8 cellular contexts compared by ENCODE assay signal in the genomic region with DNA sequence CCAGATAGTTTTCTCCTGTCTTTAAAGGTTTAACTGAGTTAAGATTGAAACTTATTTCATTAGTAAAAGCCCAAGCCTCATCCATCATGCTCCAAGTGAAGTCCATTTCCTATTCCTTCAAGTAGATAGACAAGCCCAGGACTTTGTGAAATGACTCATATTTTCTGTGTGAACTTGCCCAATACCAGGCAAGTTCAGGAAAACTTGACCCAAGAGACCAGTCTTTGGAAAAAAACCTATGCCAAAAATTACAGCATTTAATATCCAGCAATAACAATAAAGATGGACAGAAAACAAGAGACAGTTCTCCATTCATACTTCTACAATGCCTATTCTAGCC. TPM values are rescaled to one million over a fixed set of nuclear protein-coding genes. Genes with fewer than 3 reads are reported as not detected.
DNase-seq lines count a peak whose midpoint lies in the region; ATAC-seq and TF ChIP-seq lines count a peak whose summit lies in the region.

No MANE protein-coding gene starts in this region.

- H3K4me1 ChIP-seq in HUES64 (ENCODE audit: insufficient read depth, low read length) (peaks cover 6% of the 10 kb centered on the region), right atrium auricular region (peaks cover 0 to 9% of the 10 kb centered on the region in 2 donors)

- H3K9ac ChIP-seq in HUES64 (ENCODE audit: low read depth, low read length): no peak overlapping the region

- intact Hi-C loops in activated T-helper 2 cell treated with anti-CD3 and anti-CD28 coated beads, Interferon-gamma antibody, Interleukin-2, Interleukin-4, amounts not matched to agents 10 μg/mL and 5 μg/mL and 100 μg/mL, durations not matched to agents 14 hours and 24 hours and 36 hours (cut with micrococcal nuclease): loop anchor here (2.0 kb wide), 1 partner anchor 57 kb away; no protein-coding TSS in a partner anchor

- peaks cover 37% of the 10 kb centered on the region for H3K27me3 ChIP-seq in HUES64 (ENCODE audit: insufficient read depth, low read length)
- no peaks in the 10 kb centered on the region for H3K27me3 ChIP-seq in right atrium auricular region

- H3K4me3 ChIP-seq in HUES64 (ENCODE audit: low read length): peak overlapping the region; percentile 78
- peak overlapping the region; percentile 74 to 90 for H3K4me3 ChIP-seq in right atrium auricular region

- DNase-seq in activated T-helper 2 cell treated with anti-CD3 and anti-CD28 coated beads, Interferon-gamma antibody, Interleukin-2, Interleukin-4, amounts not matched to agents 10 μg/mL and 5 μg/mL and 100 μg/mL, durations not matched to agents 14 hours and 24 hours and 36 hours (ENCODE audit: low spot score): no peak
- DNase-seq in right atrium auricular region (ENCODE audit: low spot score): no peak
- DNase-seq in stimulated activated effector memory CD8-positive, alpha-beta T cell treated with anti-CD3 and anti-CD28 coated beads, Interleukin-12 subunit alpha, Interleukin-12 subunit beta, amount 100 ng/mL, for 72 hours (ENCODE audit: low spot score in 2 of 2): no peak
- no peak for DNase-seq in stimulated activated CD4-positive, alpha-beta T cell treated with anti-CD3 and anti-CD28 coated beads, Interleukin-4, amount 100 ng/mL, for 4 hours
- DNase-seq in H4 (ENCODE audit: low spot score): no peak
- DNase-seq in activated gamma-delta T cell (lab: John Stamatoyannopoulos, UW): no peak
- no peak for DNase-seq in NCI-H510A treated with DMSO at 0.1 percent for 48 hours (lab: John Stamatoyannopoulos, UW)

- TF ChIP-seq CTCF in right atrium auricular region (IDR thresholded peaks at IDR 0.05): no peak

- H3K36me3 Mint-ChIP-seq in activated T-helper 2 cell treated with anti-CD3 and anti-CD28 coated beads, Interferon-gamma antibody, Interleukin-2, Interleukin-4, amounts not matched to agents 10 μg/mL and 5 μg/mL and 100 μg/mL, durations not matched to agents 14 hours and 24 hours and 36 hours (ENCODE audit: low read depth): peaks cover 30% of the 10 kb centered on the region
- peaks cover 40% of the 10 kb centered on the region for H3K36me3 Mint-ChIP-seq in stimulated activated effector memory CD8-positive, alpha-beta T cell treated with anti-CD3 and anti-CD28 coated beads, Interleukin-12 subunit alpha, Interleukin-12 subunit beta, amount 100 ng/mL, for 72 hours

- no peak for ATAC-seq in stimulated activated effector memory CD8-positive, alpha-beta T cell treated with anti-CD3 and anti-CD28 coated beads, Interleukin-12 subunit alpha, Interleukin-12 subunit beta, amount 100 ng/mL, for 72 hours

- no peaks in the 10 kb centered on the region for H3K36me3 ChIP-seq in HUES64 (ENCODE audit: insufficient read depth, low read length)
- H3K36me3 ChIP-seq in right atrium auricular region: no peaks in the 10 kb centered on the region

- no peak overlapping the region for H3K27ac ChIP-seq in HUES64 (ENCODE audit: low read depth, low read length)
- H3K27ac ChIP-seq in right atrium auricular region: peak overlapping the region; percentile 66 to 80

- H3K9me3 Mint-ChIP-seq in activated T-helper 2 cell treated with anti-CD3 and anti-CD28 coated beads, Interferon-gamma antibody, Interleukin-2, Interleukin-4, amounts not matched to agents 10 μg/mL and 5 μg/mL and 100 μg/mL, durations not matched to agents 14 hours and 24 hours and 36 hours: no peaks in the 10 kb centered on the region
- no peaks in the 10 kb centered on the region for H3K9me3 Mint-ChIP-seq in stimulated activated effector memory CD8-positive, alpha-beta T cell treated with anti-CD3 and anti-CD28 coated beads, Interleukin-12 subunit alpha, Interleukin-12 subunit beta, amount 100 ng/mL, for 72 hours

- peak overlapping the region; percentile 96 for H3K4me3 Mint-ChIP-seq in activated T-helper 2 cell treated with anti-CD3 and anti-CD28 coated beads, Interferon-gamma antibody, Interleukin-2, Interleukin-4, amounts not matched to agents 10 μg/mL and 5 μg/mL and 100 μg/mL, durations not matched to agents 14 hours and 24 hours and 36 hours (ENCODE audit: low read depth)
- H3K4me3 Mint-ChIP-seq in stimulated activated effector memory CD8-positive, alpha-beta T cell treated with anti-CD3 and anti-CD28 coated beads, Interleukin-12 subunit alpha, Interleukin-12 subunit beta, amount 100 ng/mL, for 72 hours: peak overlapping the region; percentile 98

- H3K9me3 ChIP-seq in HUES64 (ENCODE audit: insufficient read depth, low read depth, low read length) (0 out of 2 replicates have a peak, but pooled peaks cover 9% of the 10 kb centered on the region), right atrium auricular region (no peaks in the 10 kb centered on the region)

- H3K27me3 Mint-ChIP-seq in activated T-helper 2 cell treated with anti-CD3 and anti-CD28 coated beads, Interferon-gamma antibody, Interleukin-2, Interleukin-4, amounts not matched to agents 10 μg/mL and 5 μg/mL and 100 μg/mL, durations not matched to agents 14 hours and 24 hours and 36 hours (ENCODE audit: low read depth): peaks cover 4% of the 10 kb centered on the region

- H3K4me1 Mint-ChIP-seq in activated T-helper 2 cell treated with anti-CD3 and anti-CD28 coated beads, Interferon-gamma antibody, Interleukin-2, Interleukin-4, amounts not matched to agents 10 μg/mL and 5 μg/mL and 100 μg/mL, durations not matched to agents 14 hours and 24 hours and 36 hours (ENCODE audit: low read depth): peaks cover 51% of the 10 kb centered on the region
- H3K4me1 Mint-ChIP-seq in stimulated activated effector memory CD8-positive, alpha-beta T cell treated with anti-CD3 and anti-CD28 coated beads, Interleukin-12 subunit alpha, Interleukin-12 subunit beta, amount 100 ng/mL, for 72 hours: peaks cover 57% of the 10 kb centered on the region

- H3K27ac Mint-ChIP-seq in activated T-helper 2 cell treated with anti-CD3 and anti-CD28 coated beads, Interferon-gamma antibody, Interleukin-2, Interleukin-4, amounts not matched to agents 10 μg/mL and 5 μg/mL and 100 μg/mL, durations not matched to agents 14 hours and 24 hours and 36 hours: peak overlapping the region; percentile 93
- peak overlapping the region; percentile 99 for H3K27ac Mint-ChIP-seq in stimulated activated effector memory CD8-positive, alpha-beta T cell treated with anti-CD3 and anti-CD28 coated beads, Interleukin-12 subunit alpha, Interleukin-12 subunit beta, amount 100 ng/mL, for 72 hours

RNA-seq across cellular contexts. Expression of gene RAB29, which starts 0.4 kb away (rescaled TPM):
- 6.5 TPM for polyA plus RNA-seq in HUES64 (2013, experiment 1 of 2)
- 8.9 TPM for polyA plus RNA-seq in HUES64 (2013, experiment 2 of 2)
- total RNA-seq in activated T-helper 2 cell treated with anti-CD3 and anti-CD28 coated beads, Interferon-gamma antibody, Interleukin-2, Interleukin-4, amounts not matched to agents 10 μg/mL and 5 μg/mL and 100 μg/mL, durations not matched to agents 14 hours and 24 hours and 36 hours: 26.2 and 26.7 TPM in 2 replicates
- total RNA-seq in right atrium auricular region: 10 to 100 TPM; 17.7 to 18.6 TPM
- 15.5 and 15.8 TPM in 2 replicates for total RNA-seq in H4 (2014; rRNA removed; shearing (Covaris generic))

RNA-seq across cellular contexts. Expression of gene NUCKS1, which starts 25.7 kb away (rescaled TPM):
- 264 TPM for polyA plus RNA-seq in HUES64 (2013, experiment 1 of 2)
- 318 TPM for polyA plus RNA-seq in HUES64 (2013, experiment 2 of 2)
- 176 and 180 TPM in 2 replicates for total RNA-seq in activated T-helper 2 cell treated with anti-CD3 and anti-CD28 coated beads, Interferon-gamma antibody, Interleukin-2, Interleukin-4, amounts not matched to agents 10 μg/mL and 5 μg/mL and 100 μg/mL, durations not matched to agents 14 hours and 24 hours and 36 hours
- 100 to 1,000 TPM; 109 to 128 TPM for total RNA-seq in right atrium auricular region
- 179 and 195 TPM in 2 replicates for total RNA-seq in H4 (2014; rRNA removed; shearing (Covaris generic))

RNA-seq across cellular contexts. Expression of gene SLC41A1, which starts 37.3 kb away (rescaled TPM):
- polyA plus RNA-seq in HUES64 (2013, experiment 1 of 2): 12.4 TPM
- polyA plus RNA-seq in HUES64 (2013, experiment 2 of 2): 14.6 TPM
- 46.9 and 48.5 TPM in 2 replicates for total RNA-seq in activated T-helper 2 cell treated with anti-CD3 and anti-CD28 coated beads, Interferon-gamma antibody, Interleukin-2, Interleukin-4, amounts not matched to agents 10 μg/mL and 5 μg/mL and 100 μg/mL, durations not matched to agents 14 hours and 24 hours and 36 hours
- total RNA-seq in right atrium auricular region: 100 to 1,000 TPM; 204 to 255 TPM
- total RNA-seq in H4 (2014; rRNA removed; shearing (Covaris generic)): 8.2 and 15.7 TPM in 2 replicates
